In genomic region chr4:76951333-76952033, GRCh38 we compare ENCODE assay signal across 1 cellular context.
TF ChIP-seq lines count a peak whose summit lies in the region.

No MANE protein-coding gene starts in this region.

TF ChIP-seq in K562, 482 proteins besides CTCF, POLR2A, EP300 and RAD21 (continued from another document):
- no peak for TF ChIP-seq ZNF740 (CRISPR knock-in tag; IDR thresholded peaks at IDR 0.05)
- no peak for TF ChIP-seq ZNF740 (tag; IDR thresholded peaks at IDR 0.05)
- TF ChIP-seq ZNF3 (CRISPR knock-in tag; IDR thresholded peaks at IDR 0.05): no peak
- TF ChIP-seq ZNF280B (CRISPR knock-in tag; IDR thresholded peaks at IDR 0.05): no peak
- no peak for TF ChIP-seq MAFK (IDR thresholded peaks at IDR 0.05; ENCODE audit: low read length)
- TF ChIP-seq IRF9 (tag; IDR thresholded peaks at IDR 0.05): no peak
- no peak for TF ChIP-seq BRF2 (IDR thresholded peaks at IDR 0.05; ENCODE audit: borderline replicate concordance, insufficient read depth, insufficient read length)
- TF ChIP-seq HMG20B (CRISPR knock-in tag; IDR thresholded peaks at IDR 0.05): no peak
- no peak for TF ChIP-seq HDAC3 (IDR thresholded peaks at IDR 0.05; ENCODE audit: borderline replicate concordance, partially characterized antibody)
- TF ChIP-seq WHSC1 (IDR thresholded peaks at IDR 0.05; ENCODE audit: low read length): no peak
- TF ChIP-seq ID3 (CRISPR knock-in tag; IDR thresholded peaks at IDR 0.05): no peak
- no peak for TF ChIP-seq ID3 (tag; IDR thresholded peaks at IDR 0.05)
- no peak for TF ChIP-seq SMARCC2 (IDR thresholded peaks at IDR 0.05; ENCODE audit: low read depth)
- TF ChIP-seq DNMT1 (IDR thresholded peaks at IDR 0.05): no peak
- no peak for TF ChIP-seq ELF2 (CRISPR knock-in tag; IDR thresholded peaks at IDR 0.05)
- no peak for TF ChIP-seq SNRNP70 (optimal IDR thresholded peaks at IDR 0.05; ENCODE audit: low read depth, low read length)
- TF ChIP-seq NKRF (IDR thresholded peaks at IDR 0.05; ENCODE audit: borderline replicate concordance): no peak
- TF ChIP-seq ZBTB34 (CRISPR knock-in tag; IDR thresholded peaks at IDR 0.05): no peak
